Comparison of ENCODE assay signal across 10 cellular contexts in genomic region chrX:139691843-139692505, GRCh38. TPM values are rescaled to one million over a fixed set of nuclear protein-coding genes. Genes with fewer than 3 reads are reported as not detected.
A peak's percentile ranks its signal among the peaks of the same experiment; 100 is the strongest.
DNase-seq lines count a peak whose midpoint lies in the region; ATAC-seq and TF ChIP-seq lines count a peak whose summit lies in the region.
"Had no signal": no experiment of that assay in that cellular context is flagged by ENCODE, and none has a peak within 500 bp of the region (broad histone marks: within the 10 kb centered on the region; RNA-seq: fewer than 3 reads in every experiment).

No MANE protein-coding gene starts in this region.

- ATAC-seq in left cardiac atrium (peak; percentile 41 to 67), GM18502 (IDR thresholded peaks at IDR 0.05; ENCODE audit: poor library complexity, unreplicated experiment) (no peak), HG03039 (IDR thresholded peaks at IDR 0.05; ENCODE audit: unreplicated experiment) (no peak)

- H3K27ac ChIP-seq in OCI-LY3 (ENCODE audit: low read length) (no peak overlapping the region), prostate gland (no peak overlapping the region)
- H3K27ac ChIP-seq: neutrophil had no signal

- intact Hi-C loops in left cardiac atrium (cut with DNase I), result no loop called here
- intact Hi-C loops in prostate gland (cut with DNase I), result no loop called here

- TF ChIP-seq POLR2A in prostate gland (IDR thresholded peaks at IDR 0.05), result no peak
- TF ChIP-seq POLR2A in erythroblast (IDR thresholded peaks at IDR 0.05; ENCODE audit: low read length), result no peak

- no peaks in the 10 kb centered on the region for H3K36me3 ChIP-seq in OCI-LY3 (replicated peaks; ENCODE audit: low read depth, low read length)
- H3K36me3 ChIP-seq in prostate gland, result no peaks in the 10 kb centered on the region
- H3K36me3 ChIP-seq: neutrophil had no signal

- H3K9me3 ChIP-seq in OCI-LY3 (ENCODE audit: insufficient read depth, low read length), result no peaks in the 10 kb centered on the region
- no peaks in the 10 kb centered on the region for H3K9me3 ChIP-seq in prostate gland
- H3K9me3 ChIP-seq: neutrophil had no signal

- peaks cover 12% of the 10 kb centered on the region for H3K4me1 ChIP-seq in OCI-LY3 (ENCODE audit: low read length)
- no peaks in the 10 kb centered on the region for H3K4me1 ChIP-seq in prostate gland (replicated peaks)

- TF ChIP-seq CTCF in GM13976 (IDR thresholded peaks at IDR 0.05; ENCODE audit: borderline replicate concordance, control extremely low read depth, extremely low read depth, insufficient read depth, missing control alignments) (no peak), OCI-LY3 (IDR thresholded peaks at IDR 0.05; ENCODE audit: low read depth, low read length) (no peak), prostate gland (IDR thresholded peaks at IDR 0.05) (no peak)

- peak; percentile 22 for DNase-seq in GM13976 (ENCODE audit: low spot score)
- no peak for DNase-seq in left cardiac atrium
- no peak for DNase-seq in prostate gland (ENCODE audit: low spot score)
- DNase-seq in NCI-H2196 (lab: John Stamatoyannopoulos, UW; ENCODE audit: unreplicated experiment), result no peak
- DNase-seq in erythroblast (lab: John Stamatoyannopoulos, UW), result no peak
- DNase-seq: NCI-H1694 had no signal

- WGBS in prostate gland, result 0% methylated on average over 13 of the region's 52 CpGs

- no peak overlapping the region for H2AFZ ChIP-seq in OCI-LY3 (ENCODE audit: low read depth, low read length)

- in situ Hi-C loops in GM13976 (cut with MboI; ENCODE audit: low sequenced_read_pairs, unreplicated experiment), result no loop called here

- H3K4me3 ChIP-seq in OCI-LY3 (ENCODE audit: low read length) (peak overlapping the region; percentile 76), prostate gland (peak overlapping the region; percentile 21 to 31)

- H4K20me1 ChIP-seq in OCI-LY3 (ENCODE audit: insufficient read depth, low read length), result no peaks in the 10 kb centered on the region

- no peaks in the 10 kb centered on the region for H3K79me2 ChIP-seq in OCI-LY3 (ENCODE audit: low read length)

- peak overlapping the region; percentile 10; the same call in 1 of the 2 replicates for H3K9ac ChIP-seq in OCI-LY3 (ENCODE audit: low read length)

- H3K27me3 ChIP-seq in OCI-LY3 (ENCODE audit: low read depth, low read length) (0 out of 2 replicates have a peak, but pooled peaks cover 4% of the 10 kb centered on the region), prostate gland (replicated peaks; ENCODE audit: insufficient read depth) (no peaks in the 10 kb centered on the region)

- peak overlapping the region; percentile 74 for H3K4me2 ChIP-seq in OCI-LY3 (ENCODE audit: low read length)

RNA-seq across cellular contexts. Expression of gene MCF2, which starts 16.0 kb away (rescaled TPM):
- total RNA-seq in left cardiac atrium (1 to 10 TPM in 1 of 2 donors, under 1 TPM in 1; 0.24 to 1.1 TPM), prostate gland (10 to 100 TPM in 1 of 2 donors, under 1 TPM in 1; 0.32 to 27.9 TPM)

Comparison
In these comparisons a context has a peak if more than half of its experiments do, and no peak if none do; other contexts are left out.
1. ATAC-seq: peak in left cardiac atrium (2 of 2); none in GM18502 (single experiment) and HG03039 (single experiment).